ENCODE assay signal across 8 cellular contexts in genomic region chr12:56188116-56188785, GRCh38. TPM values are rescaled to one million over a fixed set of nuclear protein-coding genes. Genes with fewer than 3 reads are reported as not detected.
DNase-seq lines count a peak whose midpoint lies in the region; ATAC-seq and TF ChIP-seq lines count a peak whose summit lies in the region.

No MANE protein-coding gene starts in this region.

- TF ChIP-seq EP300 in neural cell (conservative IDR thresholded peaks at IDR 0.05; ENCODE audit: poor library complexity, severe bottlenecking): no peak

- no peak for TF ChIP-seq RAD21 in neural cell (conservative IDR thresholded peaks at IDR 0.05)

- no peaks in the 10 kb centered on the region for H3K9me2 ChIP-seq in neural cell (ENCODE audit: insufficient read depth, low read length)

- H3K9me3 ChIP-seq in neural cell (ENCODE audit: low read length): no peaks in the 10 kb centered on the region

- peak overlapping the region; percentile 97 for H3K27ac ChIP-seq in neural cell (ENCODE audit: low read length)

- peak overlapping the region; percentile 95 for H3K4me2 ChIP-seq in neural cell (ENCODE audit: low read length)

- H3K27me3 ChIP-seq in neural cell (ENCODE audit: insufficient read depth, low read depth, low read length): no peaks in the 10 kb centered on the region

- H3K9ac ChIP-seq in neural cell (ENCODE audit: low read length): peak overlapping the region; percentile 99

- TF ChIP-seq CTCF in neural cell (IDR thresholded peaks at IDR 0.05; ENCODE audit: poor library complexity, severe bottlenecking): no peak

- H3K36me3 ChIP-seq in neural cell (ENCODE audit: insufficient read depth, low read length): peaks cover 14% of the 10 kb centered on the region

- peak overlapping the region; percentile 66 for H2AFZ ChIP-seq in neural cell (ENCODE audit: low read depth, low read length)

- H3K79me2 ChIP-seq in neural cell (replicated peaks; ENCODE audit: insufficient read depth, low read length): peaks cover 35% of the 10 kb centered on the region

- no peak for ATAC-seq in GM21526 (IDR thresholded peaks at IDR 0.05; ENCODE audit: low FRiP score, unreplicated experiment)

- H3F3A ChIP-seq in neural cell (ENCODE audit: insufficient read depth, low read length, poor library complexity, severe bottlenecking): peaks cover 7% of the 10 kb centered on the region

- DNase-seq in EL: peak; percentile 29
- peak; percentile 46 for DNase-seq in NCI-H69 (lab: John Stamatoyannopoulos, UW)
- DNase-seq in ecto neural progenitor cell (ENCODE audit: low spot score): peak; percentile 59
- DNase-seq in NCI-H2081 (lab: John Stamatoyannopoulos, UW): no peak
- no peak for DNase-seq in NCI-H226
- DNase-seq in HuH-7 (ENCODE audit: low spot score): no peak

- H4K20me1 ChIP-seq in neural cell (ENCODE audit: insufficient read depth): no peaks in the 10 kb centered on the region

- H3K4me3 ChIP-seq in neural cell (ENCODE audit: low read length): peak overlapping the region; percentile 97

TF ChIP-seq in neural cell, 6 proteins besides CTCF, POLR2A, EP300 and RAD21:
- no peak for TF ChIP-seq MXI1 (conservative IDR thresholded peaks at IDR 0.05; ENCODE audit: poor library complexity, severe bottlenecking)
- TF ChIP-seq POLR2AphosphoS5 (IDR thresholded peaks at IDR 0.05): no peak
- TF ChIP-seq TAF1 (IDR thresholded peaks at IDR 0.05; ENCODE audit: low read depth): no peak
- TF ChIP-seq REST (IDR thresholded peaks at IDR 0.05; ENCODE audit: borderline replicate concordance): no peak
- no peak for TF ChIP-seq SMC3 (conservative IDR thresholded peaks at IDR 0.05; ENCODE audit: poor library complexity)
- no peak for TF ChIP-seq EZH2 (IDR thresholded peaks at IDR 0.05; ENCODE audit: borderline replicate concordance, insufficient read depth, low read length, poor library complexity, severe bottlenecking)

RNA-seq across cellular contexts. Expression of gene SMARCC2, which starts 1.0 kb away (rescaled TPM):
- 85.6 and 93.2 TPM in 2 replicates for polyA plus RNA-seq in neural cell
- 157 TPM in 2 replicates for polyA minus RNA-seq in neural cell

RNA-seq across cellular contexts. Expression of gene MYL6, which starts 30.1 kb away (rescaled TPM):
- 2,918 and 3,234 TPM in 2 replicates for polyA plus RNA-seq in neural cell
- 523 and 580 TPM in 2 replicates for polyA minus RNA-seq in neural cell

RNA-seq across cellular contexts. Expression of gene RNF41, which starts 33.5 kb away (rescaled TPM):
- 87.9 and 108 TPM in 2 replicates for polyA plus RNA-seq in neural cell
- 128 and 153 TPM in 2 replicates for polyA minus RNA-seq in neural cell

RNA-seq across cellular contexts. Expression of gene MYL6B, which starts 35.9 kb away (rescaled TPM):
- 369 and 376 TPM in 2 replicates for polyA plus RNA-seq in neural cell
- 78.0 and 82.5 TPM in 2 replicates for polyA minus RNA-seq in neural cell

RNA-seq across cellular contexts. Expression of gene NABP2, which starts 35.9 kb away (rescaled TPM):
- polyA plus RNA-seq in neural cell: 54.3 and 79.1 TPM in 2 replicates
- 25.8 and 25.9 TPM in 2 replicates for polyA minus RNA-seq in neural cell

Comparison
In these comparisons a context has a peak if more than half of its experiments do, and no peak if none do; other contexts are left out.
1. DNase-seq: peak in EL (single experiment), NCI-H69 (single experiment) and ecto neural progenitor cell (single experiment); none in NCI-H2081 (0 of 2), NCI-H226 (single experiment) and HuH-7 (single experiment).